13 cellular contexts compared by ENCODE assay signal in the genomic region with DNA sequence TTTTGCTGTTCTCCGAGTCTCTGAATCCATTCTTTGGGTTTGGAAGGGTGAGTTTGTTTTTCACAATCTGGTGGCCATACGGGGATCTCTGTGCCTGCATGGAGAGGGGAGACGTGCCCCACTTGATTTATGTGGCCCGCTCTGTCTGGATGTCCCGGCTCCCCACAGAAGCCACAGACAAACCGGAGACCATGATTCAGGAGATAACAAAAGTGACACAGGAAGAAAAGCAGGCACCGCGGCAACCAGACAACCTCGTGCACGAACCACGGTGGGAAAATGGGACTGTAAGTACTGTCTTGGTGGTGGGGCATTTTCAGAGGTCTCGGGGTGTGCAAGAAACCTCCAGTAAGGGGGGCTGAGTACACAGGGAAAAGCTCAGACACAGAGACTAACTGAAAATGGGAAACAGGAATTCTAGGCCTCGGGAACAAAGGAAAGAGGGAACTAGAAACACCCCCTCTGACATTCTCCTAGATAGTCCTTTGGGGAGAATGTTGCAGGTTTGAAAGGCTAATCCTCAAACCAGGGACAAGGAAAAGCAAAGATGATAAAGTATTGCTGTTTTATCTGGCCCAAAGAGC. TPM values are rescaled to one million over a fixed set of nuclear protein-coding genes. Genes with fewer than 3 reads are reported as not detected.
DNase-seq lines count a peak whose midpoint lies in the region; ATAC-seq and TF ChIP-seq lines count a peak whose summit lies in the region.
"Had no signal": no experiment of that assay in that cellular context is flagged by ENCODE, and none has a peak within 500 bp of the region (broad histone marks: within the 10 kb centered on the region; RNA-seq: fewer than 3 reads in every experiment).

No MANE protein-coding gene starts in this region.

- DNase-seq in activated B cell treated with CpG ODN at 0.5 μM for 24 hours, result no peak
- DNase-seq in central memory CD8-positive, alpha-beta T cell (ENCODE audit: low spot score in 2 of 2), result peak in 1 of 2 donors; percentile 49
- DNase-seq in stimulated activated CD4-positive, alpha-beta T cell treated with anti-CD3 and anti-CD28 coated beads, Interleukin-1b, Interleukin-23, amount 100 ng/mL, for 48 hours, result peak; percentile 19
- no peak for DNase-seq in WERI-Rb-1
- DNase-seq in COLO668 (lab: John Stamatoyannopoulos, UW; ENCODE audit: unreplicated experiment), result no peak
- DNase-seq: amniotic stem cell, DMS79, NCI-H1092, RPMI8226, uterus had no signal

- no peaks in the 10 kb centered on the region for H3K36me3 Mint-ChIP-seq in activated B cell treated with CpG ODN at 0.5 μM for 24 hours (ENCODE audit: low read depth)
- peaks cover 4% of the 10 kb centered on the region for H3K36me3 Mint-ChIP-seq in central memory CD8-positive, alpha-beta T cell (ENCODE audit: insufficient read depth)

- H3K9me3 Mint-ChIP-seq in activated B cell treated with CpG ODN at 0.5 μM for 24 hours, result no peaks in the 10 kb centered on the region
- H3K9me3 Mint-ChIP-seq in central memory CD8-positive, alpha-beta T cell, result no peaks in the 10 kb centered on the region

- no peak for TF ChIP-seq CTCF in activated B cell treated with CpG ODN at 0.5 μM for 24 hours (IDR thresholded peaks at IDR 0.05)
- no peak for TF ChIP-seq CTCF in WERI-Rb-1 (IDR thresholded peaks at IDR 0.05; ENCODE audit: low read depth, low read length)

- intact Hi-C loops in activated B cell treated with CpG ODN at 0.5 μM for 24 hours (cut with micrococcal nuclease), result no loop called here

- H3K27me3 ChIP-seq in WERI-Rb-1 (ENCODE audit: insufficient read depth, low read depth, severe bottlenecking), result no peaks in the 10 kb centered on the region
- H3K27me3 ChIP-seq: uterus had no signal

- H3K27ac ChIP-seq in WERI-Rb-1, result no peak overlapping the region
- H3K27ac ChIP-seq: uterus had no signal

- H3K27ac Mint-ChIP-seq in activated B cell treated with CpG ODN at 0.5 μM for 24 hours, result no peak overlapping the region
- H3K27ac Mint-ChIP-seq in central memory CD8-positive, alpha-beta T cell (ENCODE audit: low read depth), result peak overlapping the region; percentile 17

- H3K27me3 Mint-ChIP-seq in activated B cell treated with CpG ODN at 0.5 μM for 24 hours, result peaks cover 25% of the 10 kb centered on the region
- H3K27me3 Mint-ChIP-seq in central memory CD8-positive, alpha-beta T cell, result no peaks in the 10 kb centered on the region

- TF ChIP-seq POLR2A in GM19193 (IDR thresholded peaks at IDR 0.05; ENCODE audit: extremely low read depth, insufficient read depth, insufficient read length), result peak; percentile 20

- ATAC-seq in activated B cell treated with CpG ODN at 0.5 μM for 24 hours (ENCODE audit: low read depth), result no peak
- ATAC-seq in central memory CD8-positive, alpha-beta T cell (replicated peaks; ENCODE audit: extremely low read depth, poor library complexity, severe bottlenecking), result peak; percentile 74
- ATAC-seq in GM18498 (IDR thresholded peaks at IDR 0.05; ENCODE audit: unreplicated experiment), result no peak
- no peak for ATAC-seq in HG02970 (IDR thresholded peaks at IDR 0.05; ENCODE audit: low FRiP score, unreplicated experiment)

- CTCF ChIA-PET in activated B cell treated with CpG ODN at 0.5 μM for 24 hours (lab: Charles Lee), result no interaction called here

- POLR2A ChIA-PET in activated B cell treated with CpG ODN at 0.5 μM for 24 hours (lab: Charles Lee), result interaction anchor here (0.6 to 3.4 kb wide), 5 partner anchors 8 to 163 kb away, joined by 3 to 23 read pairs (median 8); a partner anchor contains a TSS

- no peaks in the 10 kb centered on the region for H3K36me3 ChIP-seq in WERI-Rb-1
- H3K36me3 ChIP-seq: uterus had no signal

- peak overlapping the region; percentile 32 for H3K4me3 Mint-ChIP-seq in activated B cell treated with CpG ODN at 0.5 μM for 24 hours
- peak overlapping the region; percentile 59 for H3K4me3 Mint-ChIP-seq in central memory CD8-positive, alpha-beta T cell

- peaks cover 49% of the 10 kb centered on the region for H3K4me1 Mint-ChIP-seq in activated B cell treated with CpG ODN at 0.5 μM for 24 hours
- peaks cover 40% of the 10 kb centered on the region for H3K4me1 Mint-ChIP-seq in central memory CD8-positive, alpha-beta T cell

- H3K9me3 ChIP-seq in WERI-Rb-1 (ENCODE audit: severe bottlenecking), result peaks cover 4% of the 10 kb centered on the region
- H3K9me3 ChIP-seq: uterus had no signal

- H3K4me3 ChIP-seq in WERI-Rb-1 (ENCODE audit: low read depth, low read length), result no peak overlapping the region
- H3K4me3 ChIP-seq: uterus had no signal

RNA-seq across cellular contexts. Expression of a gene that starts 22.1 kb away (rescaled TPM):
- 135 and 159 TPM in 2 replicates for total RNA-seq in activated B cell treated with CpG ODN at 0.5 μM for 24 hours

RNA-seq across cellular contexts. Expression of a gene that starts 35.8 kb away (rescaled TPM):
- 59.5 and 74.6 TPM in 2 replicates for total RNA-seq in activated B cell treated with CpG ODN at 0.5 μM for 24 hours
